ENCODE assay signal across 13 cellular contexts in genomic region chr4:154490261-154490588, GRCh38. TPM values are rescaled to one million over a fixed set of nuclear protein-coding genes. Genes with fewer than 3 reads are reported as not detected.
DNase-seq lines count a peak whose midpoint lies in the region; ATAC-seq and TF ChIP-seq lines count a peak whose summit lies in the region.
"Had no signal": no experiment of that assay in that cellular context is flagged by ENCODE, and none has a peak within 500 bp of the region (broad histone marks: within the 10 kb centered on the region; RNA-seq: fewer than 3 reads in every experiment).

No MANE protein-coding gene starts in this region.

- H4K20me1 ChIP-seq in MM.1S (ENCODE audit: insufficient read depth, low read length): no peaks in the 10 kb centered on the region

- no peak overlapping the region for H3K4me2 ChIP-seq in MM.1S (ENCODE audit: low read depth, low read length)

- no peak for DNase-seq in activated CD8-positive, alpha-beta T cell treated with anti-CD3 and anti-CD28 coated beads, Interleukin-2, amount 10 ng/mL, durations not matched to agents 7 days and 5 days
- DNase-seq in gastrocnemius medialis: no peak
- no peak for DNase-seq in stimulated activated naive CD4-positive, alpha-beta T cell treated with Interleukin-2 at 50 U/mL for 16 hours (lab: John Stamatoyannopoulos, UW)
- DNase-seq in UCSD-AML1 (lab: John Stamatoyannopoulos, UW; ENCODE audit: unreplicated experiment): no peak
- no peak for DNase-seq in MM.1S
- DNase-seq: activated CD4-positive, alpha-beta memory T cell treated with anti-CD3 and anti-CD28 coated beads, Interleukin-2, amount 10 ng/mL, durations not matched to agents 7 days and 5 days; CD4-positive, alpha-beta memory T cell; mesenchymal stem cell; NCI-H524 had no signal

- no peak overlapping the region for H3K9ac ChIP-seq in MM.1S (ENCODE audit: low read length)

- peaks cover 22% of the 10 kb centered on the region for H3K4me1 Mint-ChIP-seq in activated CD8-positive, alpha-beta T cell treated with anti-CD3 and anti-CD28 coated beads, Interleukin-2, amount 10 ng/mL, durations not matched to agents 7 days and 5 days (ENCODE audit: low read depth)

- H3K27me3 ChIP-seq in gastrocnemius medialis (peaks cover 17 to 42% (median 34%) of the 10 kb centered on the region in 3 donors), MM.1S (replicated peaks; ENCODE audit: insufficient read depth, low read length) (no peaks in the 10 kb centered on the region)

- ATAC-seq in activated CD8-positive, alpha-beta T cell treated with anti-CD3 and anti-CD28 coated beads, Interleukin-2, amount 10 ng/mL, durations not matched to agents 7 days and 5 days: no peak
- ATAC-seq in gastrocnemius medialis (no peak), GM21390 (IDR thresholded peaks at IDR 0.05; ENCODE audit: unreplicated experiment) (no peak)

- peaks cover 4 to 11% of the 10 kb centered on the region in 2 donors for H3K4me1 ChIP-seq in gastrocnemius medialis
- no peaks in the 10 kb centered on the region for H3K4me1 ChIP-seq in MM.1S (ENCODE audit: low read length)

- H3K9me3 Mint-ChIP-seq in activated CD8-positive, alpha-beta T cell treated with anti-CD3 and anti-CD28 coated beads, Interleukin-2, amount 10 ng/mL, durations not matched to agents 7 days and 5 days (ENCODE audit: insufficient read depth): no peaks in the 10 kb centered on the region
- H3K9me3 Mint-ChIP-seq: activated CD4-positive, alpha-beta memory T cell treated with anti-CD3 and anti-CD28 coated beads, Interleukin-2, amount 10 ng/mL, durations not matched to agents 7 days and 5 days had no signal

- no peak overlapping the region for H2AFZ ChIP-seq in MM.1S (ENCODE audit: low read length)

- H3K4me3 ChIP-seq in GM08714 (ENCODE audit: low read length): peak overlapping the region; percentile 57; the same call in 1 of the 2 replicates
- peak overlapping the region; percentile 61; the same call in 1 of the 2 replicates for H3K4me3 ChIP-seq in iPS-18c (ENCODE audit: insufficient read depth, low read depth, low read length)
- H3K4me3 ChIP-seq in gastrocnemius medialis: peak overlapping the region in 3 of 4 donors; percentile 38 to 39 (median 38)
- no peak overlapping the region for H3K4me3 ChIP-seq in MM.1S (ENCODE audit: low read length)

- CTCF ChIA-PET in activated CD8-positive, alpha-beta T cell treated with anti-CD3 and anti-CD28 coated beads, Interleukin-2, amount 10 ng/mL, durations not matched to agents 7 days and 5 days (lab: Charles Lee): no interaction called here

- H3K9me2 ChIP-seq in MM.1S (replicated peaks; ENCODE audit: insufficient read depth, low read length): no peaks in the 10 kb centered on the region

- TF ChIP-seq POLR2A in gastrocnemius medialis (IDR thresholded peaks at IDR 0.05): no peak

- TF ChIP-seq CTCF in gastrocnemius medialis (IDR thresholded peaks at IDR 0.05 in 4 of 5, conservative IDR thresholded peaks at IDR 0.05 in 1 of 5): no peak
- no peak for TF ChIP-seq CTCF in MM.1S (IDR thresholded peaks at IDR 0.05; ENCODE audit: low read length)

- peak overlapping the region; percentile 45 for H3K4me3 Mint-ChIP-seq in activated CD8-positive, alpha-beta T cell treated with anti-CD3 and anti-CD28 coated beads, Interleukin-2, amount 10 ng/mL, durations not matched to agents 7 days and 5 days
- H3K4me3 Mint-ChIP-seq: activated CD4-positive, alpha-beta memory T cell treated with anti-CD3 and anti-CD28 coated beads, Interleukin-2, amount 10 ng/mL, durations not matched to agents 7 days and 5 days had no signal

- no peaks in the 10 kb centered on the region for H3K36me3 Mint-ChIP-seq in activated CD8-positive, alpha-beta T cell treated with anti-CD3 and anti-CD28 coated beads, Interleukin-2, amount 10 ng/mL, durations not matched to agents 7 days and 5 days (ENCODE audit: low read depth)
- H3K36me3 Mint-ChIP-seq: CD4-positive, alpha-beta memory T cell had no signal

- H3K36me3 ChIP-seq in gastrocnemius medialis (no peaks in the 10 kb centered on the region), MM.1S (replicated peaks; ENCODE audit: insufficient read depth, low read length) (no peaks in the 10 kb centered on the region)

- in situ Hi-C loops in gastrocnemius medialis (cut with MboI; ENCODE audit: low sequenced_read_pairs in 4 of 4): no loop called here

- peaks cover 57% of the 10 kb centered on the region for H3K27me3 Mint-ChIP-seq in activated CD8-positive, alpha-beta T cell treated with anti-CD3 and anti-CD28 coated beads, Interleukin-2, amount 10 ng/mL, durations not matched to agents 7 days and 5 days (ENCODE audit: low read depth)

- intact Hi-C loops in gastrocnemius medialis (cut with DNase I; ENCODE audit: low total_unique reads): loop anchor here (10.0 kb wide), 1 partner anchor 75 kb away; no protein-coding TSS in a partner anchor

- H3K27ac Mint-ChIP-seq in activated CD8-positive, alpha-beta T cell treated with anti-CD3 and anti-CD28 coated beads, Interleukin-2, amount 10 ng/mL, durations not matched to agents 7 days and 5 days: no peak overlapping the region
- H3K27ac Mint-ChIP-seq: activated CD4-positive, alpha-beta memory T cell treated with anti-CD3 and anti-CD28 coated beads, Interleukin-2, amount 10 ng/mL, durations not matched to agents 7 days and 5 days; CD4-positive, alpha-beta memory T cell had no signal

- H3K27ac ChIP-seq in gastrocnemius medialis: no peak overlapping the region
- H3K27ac ChIP-seq in MM.1S (ENCODE audit: low read length): no peak overlapping the region
- H3K27ac ChIP-seq: SK-N-MC had no signal

- POLR2A ChIA-PET in activated CD8-positive, alpha-beta T cell treated with anti-CD3 and anti-CD28 coated beads, Interleukin-2, amount 10 ng/mL, durations not matched to agents 7 days and 5 days (lab: Charles Lee): no interaction called here

- no peaks in the 10 kb centered on the region for H3K79me2 ChIP-seq in MM.1S (ENCODE audit: low read length)

- H3K9me3 ChIP-seq in iPS-18c (ENCODE audit: control insufficient read depth, insufficient read depth, low read length): peaks cover 3% of the 10 kb centered on the region
- H3K9me3 ChIP-seq in gastrocnemius medialis: no peaks in the 10 kb centered on the region
- no peaks in the 10 kb centered on the region for H3K9me3 ChIP-seq in MM.1S (replicated peaks; ENCODE audit: insufficient read depth, low read length)

- no peaks in the 10 kb centered on the region for H3F3A ChIP-seq in MM.1S (ENCODE audit: insufficient read depth, low read length)

RNA-seq across cellular contexts. Expression of gene DCHS2, which starts 1.4 kb away (rescaled TPM):
- total RNA-seq in activated CD8-positive, alpha-beta T cell treated with anti-CD3 and anti-CD28 coated beads, Interleukin-2, amount 10 ng/mL, durations not matched to agents 7 days and 5 days: not detected
- total RNA-seq in gastrocnemius medialis: under 1 TPM; under 0.01 to 0.18 (median 0.04) TPM
- total RNA-seq: activated CD4-positive, alpha-beta memory T cell treated with anti-CD3 and anti-CD28 coated beads, Interleukin-2, amount 10 ng/mL, durations not matched to agents 7 days and 5 days had no signal

RNA-seq across cellular contexts. Expression of gene PLRG1, which starts 60.0 kb away (rescaled TPM):
- 10 to 100 TPM; 80.1 to 82.6 TPM for total RNA-seq in activated CD8-positive, alpha-beta T cell treated with anti-CD3 and anti-CD28 coated beads, Interleukin-2, amount 10 ng/mL, durations not matched to agents 7 days and 5 days
- total RNA-seq in gastrocnemius medialis: 10 to 100 TPM; 30.7 to 41.3 (median 35.4) TPM
